Comparison of ENCODE assay signal across 24 cellular contexts in the genomic region with DNA sequence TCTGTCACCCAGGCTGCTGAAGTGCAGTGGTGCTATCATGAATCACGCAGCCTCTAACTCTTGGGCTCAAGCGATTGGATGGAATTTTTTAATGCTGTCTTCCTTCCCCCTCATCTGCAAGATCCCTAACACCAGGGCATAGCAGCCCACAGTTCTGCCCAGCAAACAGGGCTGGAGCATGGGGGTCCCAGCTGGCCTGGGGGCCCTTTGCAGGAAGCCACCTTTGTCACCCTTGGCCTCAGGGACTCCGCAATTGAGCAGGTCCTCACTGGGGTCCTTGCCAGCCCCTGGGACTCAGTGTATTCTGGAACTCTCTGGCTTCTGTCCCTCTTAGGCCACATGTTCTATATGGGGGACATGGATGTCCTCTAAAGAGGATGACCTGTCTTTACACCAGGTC. TPM values are rescaled to one million over a fixed set of nuclear protein-coding genes. Genes with fewer than 3 reads are reported as not detected.
DNase-seq lines count a peak whose midpoint lies in the region; ATAC-seq and TF ChIP-seq lines count a peak whose summit lies in the region.
"Had no signal": no experiment of that assay in that cellular context is flagged by ENCODE, and none has a peak within 500 bp of the region (broad histone marks: within the 10 kb centered on the region; RNA-seq: fewer than 3 reads in every experiment).

No MANE protein-coding gene starts in this region.

- no peaks in the 10 kb centered on the region for H3K27me3 ChIP-seq in gastroesophageal sphincter
- no peaks in the 10 kb centered on the region for H3K27me3 ChIP-seq in neuronal stem cell (ENCODE audit: control insufficient read depth in 3 of 3, insufficient read depth in 3 of 3, low read depth in 1 of 3, low read length in 3 of 3)

- peak overlapping the region; percentile 100 for H2BK15ac ChIP-seq in neuronal stem cell (ENCODE audit: low read length)

- no peak for TF ChIP-seq POLR2A in gastroesophageal sphincter (IDR thresholded peaks at IDR 0.05)

- WGBS in gastroesophageal sphincter (ENCODE audit: low coverage in 1 of 2), 2 donors = no CpG with 5 or more reads among the region's 3 CpGs
- whole genome bisulfite sequencing in neuronal stem cell (ENCODE audit: extremely low coverage in 2 of 2, insufficient read length in 2 of 2, insufficient replicate concordance in 1 of 2), 2 donors = no CpG with 5 or more reads among the region's 3 CpGs

- no peak overlapping the region for H2AFZ ChIP-seq in neuronal stem cell (ENCODE audit: low read length)

- peak overlapping the region; percentile 41 for H3K4me3 Mint-ChIP-seq in activated CD4-positive, alpha-beta T cell treated with anti-CD3 and anti-CD28 coated beads, Interleukin-2, amount 10 ng/mL, durations not matched to agents 24 days and 14 days
- no peak overlapping the region for H3K4me3 Mint-ChIP-seq in type B pancreatic cell
- H3K4me3 Mint-ChIP-seq: HFFc6; natural killer cell treated with Interleukin-12 subunit alpha and Interleukin-12 subunit beta and Interleukin-15 and Interleukin-18, amount 100 ng/mL, for 72 hours; stimulated activated memory B cell treated with anti-CD40 and anti-IgM and Interleukin-4, amounts not matched to agents 10 μg/mL and 1 μg/mL and 100 μg/mL, for 72 hours; T-helper 2 cell treated with Interferon-gamma antibody and Interleukin-4, amounts not matched to agents 5 μg/mL and 100 μg/mL, for 36 hours had no signal

- TF ChIP-seq EP300 in gastroesophageal sphincter (IDR thresholded peaks at IDR 0.05) = no peak

- DNase-seq in activated CD4-positive, alpha-beta T cell treated with anti-CD3 and anti-CD28 coated beads, Interleukin-2, amount 10 ng/mL, durations not matched to agents 24 days and 14 days = no peak
- no peak for DNase-seq in activated CD4-positive, alpha-beta T cell treated with anti-CD3 and anti-CD28 coated beads, Interleukin-2, amount 50 U/mL, for 1 hour
- DNase-seq in neuronal stem cell (ENCODE audit: low spot score) = no peak
- DNase-seq in type B pancreatic cell (ENCODE audit: extremely low spot score, unreplicated experiment) = no peak
- DNase-seq in HuH-7 (ENCODE audit: low spot score) = no peak
- DNase-seq in NCI-H2081 treated with DMSO at 0.1 percent for 48 hours (lab: John Stamatoyannopoulos, UW) = no peak
- no peak for DNase-seq in NCI-H2227 (lab: John Stamatoyannopoulos, UW; ENCODE audit: unreplicated experiment)
- DNase-seq: 8988T; caudate nucleus; DMS153; GF-D8; glutamatergic neuron; HFFc6; NCI-H1092; retina; stimulated activated CD4-positive, alpha-beta T cell treated with anti-CD3 and anti-CD28 coated beads, Interleukin-15, amount 100 ng/mL, for 24 hours had no signal

- H3K27ac Mint-ChIP-seq in activated CD4-positive, alpha-beta T cell treated with anti-CD3 and anti-CD28 coated beads, Interleukin-2, amount 10 ng/mL, durations not matched to agents 24 days and 14 days = no peak overlapping the region
- H3K27ac Mint-ChIP-seq in type B pancreatic cell = peak overlapping the region; percentile 77
- H3K27ac Mint-ChIP-seq: natural killer cell treated with Interleukin-12 subunit alpha and Interleukin-12 subunit beta and Interleukin-15 and Interleukin-18, amount 100 ng/mL, for 72 hours; stimulated activated memory B cell treated with anti-CD40 and anti-IgM and Interleukin-4, amounts not matched to agents 10 μg/mL and 1 μg/mL and 100 μg/mL, for 72 hours; T-helper 2 cell treated with Interferon-gamma antibody and Interleukin-4, amounts not matched to agents 5 μg/mL and 100 μg/mL, for 36 hours had no signal

- H3K9ac ChIP-seq in neuronal stem cell (ENCODE audit: low read depth, low read length, poor library complexity) = no peak overlapping the region

- no peak overlapping the region for H4K8ac ChIP-seq in neuronal stem cell (ENCODE audit: low read depth, low read length)

- peaks cover 5% of the 10 kb centered on the region for H3K27me3 Mint-ChIP-seq in activated CD4-positive, alpha-beta T cell treated with anti-CD3 and anti-CD28 coated beads, Interleukin-2, amount 10 ng/mL, durations not matched to agents 24 days and 14 days
- H3K27me3 Mint-ChIP-seq in type B pancreatic cell = no peaks in the 10 kb centered on the region

- H3K18ac ChIP-seq in neuronal stem cell (ENCODE audit: low read length) = peak overlapping the region; percentile 35

- no peaks in the 10 kb centered on the region for H3K36me3 Mint-ChIP-seq in activated CD4-positive, alpha-beta T cell treated with anti-CD3 and anti-CD28 coated beads, Interleukin-2, amount 10 ng/mL, durations not matched to agents 24 days and 14 days (ENCODE audit: low read depth)
- no peaks in the 10 kb centered on the region for H3K36me3 Mint-ChIP-seq in type B pancreatic cell
- H3K36me3 Mint-ChIP-seq: natural killer cell treated with Interleukin-12 subunit alpha and Interleukin-12 subunit beta and Interleukin-15 and Interleukin-18, amount 100 ng/mL, for 72 hours; stimulated activated memory B cell treated with anti-CD40 and anti-IgM and Interleukin-4, amounts not matched to agents 10 μg/mL and 1 μg/mL and 100 μg/mL, for 72 hours had no signal

- no peak overlapping the region for H3K23ac ChIP-seq in neuronal stem cell (ENCODE audit: low read depth, low read length, poor library complexity)

- no peak overlapping the region for H2BK12ac ChIP-seq in neuronal stem cell (ENCODE audit: low read length)

- no peak overlapping the region for H3K4ac ChIP-seq in neuronal stem cell (ENCODE audit: low read length)

- H3K36me3 ChIP-seq in gastroesophageal sphincter (no peaks in the 10 kb centered on the region), neuronal stem cell (replicated peaks in 1 of 2; ENCODE audit: control insufficient read depth in 2 of 2, insufficient read depth in 2 of 2, low read length in 2 of 2) (no peaks in the 10 kb centered on the region)
- H3K36me3 ChIP-seq: BLaER1 treated with 17β-estradiol and CSF1 and Interleukin-3, amounts not matched to agents 10 nM and 100 nM had no signal

- H3K4me2 ChIP-seq in neuronal stem cell (ENCODE audit: insufficient read depth, low read length, poor library complexity, severe bottlenecking) = no peak overlapping the region

- H2BK5ac ChIP-seq in neuronal stem cell (ENCODE audit: low read length) = peak overlapping the region; percentile 94

- TF ChIP-seq CTCF in gastroesophageal sphincter (IDR thresholded peaks at IDR 0.05) = no peak
- no peak for TF ChIP-seq CTCF in type B pancreatic cell (conservative IDR thresholded peaks at IDR 0.05)

- H3K9me3 ChIP-seq in gastroesophageal sphincter (no peaks in the 10 kb centered on the region), neuronal stem cell (replicated peaks in 1 of 2; ENCODE audit: control insufficient read depth in 2 of 2, insufficient read depth in 1 of 2, low read depth in 1 of 2, low read length in 2 of 2) (no peaks in the 10 kb centered on the region)
- H3K9me3 ChIP-seq: BLaER1 treated with 17β-estradiol and CSF1 and Interleukin-3, amounts not matched to agents 10 nM and 100 nM had no signal

- H2BK120ac ChIP-seq in neuronal stem cell (ENCODE audit: low read depth, low read length) = no peak overlapping the region

- intact Hi-C loops in activated CD4-positive, alpha-beta T cell treated with anti-CD3 and anti-CD28 coated beads, Interleukin-2, amount 10 ng/mL, durations not matched to agents 24 days and 14 days (cut with micrococcal nuclease) = loop anchor here (10.0 kb wide), 2 partner anchors 317 to 367 kb away; no protein-coding TSS in a partner anchor

- no peak for ATAC-seq in gastroesophageal sphincter
- ATAC-seq: activated CD4-positive, CD25-positive, alpha-beta regulatory T cell treated with anti-CD3 and anti-CD28 coated beads, Interleukin-2, amount 50 U/mL, for 24 hours; esophagus mucosa; natural killer cell treated with Interleukin-12 subunit alpha and Interleukin-12 subunit beta and Interleukin-15 and Interleukin-18, amount 100 ng/mL, for 72 hours; stimulated activated memory B cell treated with anti-CD40 and anti-IgM and Interleukin-4, amounts not matched to agents 10 μg/mL and 1 μg/mL and 100 μg/mL, for 72 hours had no signal

- H3K4me3 ChIP-seq in gastroesophageal sphincter (no peak overlapping the region), neuronal stem cell (ENCODE audit: low read length in 2 of 2) (no peak overlapping the region)
- H3K4me3 ChIP-seq: BLaER1 treated with 17β-estradiol and CSF1 and Interleukin-3, amounts not matched to agents 10 nM and 100 nM had no signal

- H3K9me3 Mint-ChIP-seq in activated CD4-positive, alpha-beta T cell treated with anti-CD3 and anti-CD28 coated beads, Interleukin-2, amount 10 ng/mL, durations not matched to agents 24 days and 14 days = no peaks in the 10 kb centered on the region
- H3K9me3 Mint-ChIP-seq in type B pancreatic cell = no peaks in the 10 kb centered on the region
- H3K9me3 Mint-ChIP-seq: HFFc6; natural killer cell treated with Interleukin-12 subunit alpha and Interleukin-12 subunit beta and Interleukin-15 and Interleukin-18, amount 100 ng/mL, for 72 hours; stimulated activated memory B cell treated with anti-CD40 and anti-IgM and Interleukin-4, amounts not matched to agents 10 μg/mL and 1 μg/mL and 100 μg/mL, for 72 hours; T-helper 2 cell treated with Interferon-gamma antibody and Interleukin-4, amounts not matched to agents 5 μg/mL and 100 μg/mL, for 36 hours had no signal

- no peaks in the 10 kb centered on the region for H3K79me1 ChIP-seq in neuronal stem cell (ENCODE audit: low read depth, low read length)

- no peak overlapping the region for H4K91ac ChIP-seq in neuronal stem cell (ENCODE audit: low read depth, low read length, poor library complexity)

- H3K27ac ChIP-seq in gastroesophageal sphincter = peak overlapping the region in 3 of 4 donors; percentile 90 to 97 (median 91)
- H3K27ac ChIP-seq in neuronal stem cell (replicated peaks; ENCODE audit: low read length) = no peak overlapping the region

- peaks cover 10% of the 10 kb centered on the region for H3K4me1 Mint-ChIP-seq in activated CD4-positive, alpha-beta T cell treated with anti-CD3 and anti-CD28 coated beads, Interleukin-2, amount 10 ng/mL, durations not matched to agents 24 days and 14 days
- peaks cover 11% of the 10 kb centered on the region for H3K4me1 Mint-ChIP-seq in type B pancreatic cell (ENCODE audit: unreplicated experiment)

- no peak overlapping the region for H3K14ac ChIP-seq in neuronal stem cell (ENCODE audit: low read length)

- H3K4me1 ChIP-seq in gastroesophageal sphincter = peaks cover 0 to 71% (median 29%) of the 10 kb centered on the region in 3 donors
- peaks cover 21 to 22% of the 10 kb centered on the region in 2 donors for H3K4me1 ChIP-seq in neuronal stem cell (ENCODE audit: control insufficient read depth in 2 of 2, insufficient read depth in 1 of 2, low read depth in 1 of 2, low read length in 2 of 2)

- peak overlapping the region; percentile 98 for H2AK5ac ChIP-seq in neuronal stem cell (ENCODE audit: low read depth, low read length)

RNA-seq across cellular contexts. Expression of a gene that starts 13.1 kb away (rescaled TPM):
- total RNA-seq in activated CD4-positive, alpha-beta T cell treated with anti-CD3 and anti-CD28 coated beads, Interleukin-2, amount 10 ng/mL, durations not matched to agents 24 days and 14 days = not detected in 2 replicates
- total RNA-seq in gastroesophageal sphincter (1 to 10 TPM in 1 of 4 donors, under 1 TPM in 1, not detected in 2; 0.50 to 1.1 TPM), type B pancreatic cell (ENCODE audit: low replicate concordance) (0.24 and 1.0 TPM in 2 replicates)
- 0.04 TPM for polyA plus RNA-seq in neuronal stem cell (2013, experiment 1 of 2)
- not detected for polyA plus RNA-seq in neuronal stem cell (2013, experiment 2 of 2)
- total RNA-seq: HFFc6; natural killer cell treated with Interleukin-12 subunit alpha and Interleukin-12 subunit beta and Interleukin-15 and Interleukin-18, amount 100 ng/mL, for 72 hours; SK-MEL-5 had no signal
